ENCODE assay signal across 9 cellular contexts in the genomic region with DNA sequence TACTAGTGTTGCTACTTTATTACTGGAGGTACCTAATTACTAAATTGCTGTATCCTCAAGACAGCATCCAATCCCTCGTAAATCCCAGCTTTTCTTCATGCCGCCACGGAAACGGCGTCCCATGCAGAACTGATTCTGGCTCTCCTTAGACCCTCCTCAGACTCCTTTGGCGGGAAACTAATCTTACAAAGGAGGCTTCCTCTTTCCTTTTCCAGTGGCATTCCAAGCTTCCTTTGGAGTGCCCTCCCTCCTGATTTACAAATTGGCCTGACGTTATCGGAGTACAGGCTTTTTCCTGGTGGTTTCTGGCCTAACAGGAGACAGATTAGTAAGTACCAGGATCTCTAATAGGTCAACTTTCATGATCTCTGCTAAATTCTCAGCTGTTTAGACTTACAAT. TPM values are rescaled to one million over a fixed set of nuclear protein-coding genes. Genes with fewer than 3 reads are reported as not detected.
A peak's percentile ranks its signal among the peaks of the same experiment; 100 is the strongest.
DNase-seq lines count a peak whose midpoint lies in the region; TF ChIP-seq lines count a peak whose summit lies in the region.
"Had no signal": no experiment of that assay in that cellular context is flagged by ENCODE, and none has a peak within 500 bp of the region (broad histone marks: within the 10 kb centered on the region; RNA-seq: fewer than 3 reads in every experiment).

No MANE protein-coding gene starts in this region.

- H3K4me3 Mint-ChIP-seq in Calu3 (ENCODE audit: low read depth, unreplicated experiment) (peak overlapping the region; percentile 96), IgD-negative memory B cell (peak overlapping the region; percentile 10 to 100 (median 98)), neural progenitor cell (peak overlapping the region; percentile 98)

- DNase-seq in Calu3 = no peak
- DNase-seq in dorsolateral prefrontal cortex = no peak
- DNase-seq in neural progenitor cell (ENCODE audit: low spot score) = peak; percentile 89
- no peak for DNase-seq in HPDE6-E6E7 (ENCODE audit: extremely low spot score)
- DNase-seq in NCI-H2029 treated with DMSO at 0.1 percent for 48 hours (lab: John Stamatoyannopoulos, UW) = no peak
- no peak for DNase-seq in NK-92 treated with Interleukin-12 subunit alpha and Interleukin-12 subunit beta, amount 100 ng/mL, for 24 hours (lab: John Stamatoyannopoulos, UW)
- no peak for DNase-seq in NCI-H2081 treated with DMSO at 0.1 percent for 48 hours (lab: John Stamatoyannopoulos, UW)
- DNase-seq: T1000 had no signal

- H3K4me1 Mint-ChIP-seq in Calu3 (ENCODE audit: low read depth, unreplicated experiment) = peaks cover 11% of the 10 kb centered on the region
- H3K4me1 Mint-ChIP-seq in IgD-negative memory B cell = peaks cover 21 to 39% (median 30%) of the 10 kb centered on the region in 3 donors
- peaks cover 22% of the 10 kb centered on the region for H3K4me1 Mint-ChIP-seq in neural progenitor cell

- no peaks in the 10 kb centered on the region for H3K27me3 ChIP-seq in dorsolateral prefrontal cortex
- H3K27me3 ChIP-seq in neural progenitor cell = no peaks in the 10 kb centered on the region

- no TSS peak for BruUV-seq in Calu3 (replicated peaks; lab: Mats Ljungman, UMichigan)

- CTCF ChIA-PET in Calu3 (lab: Charles Lee) = interaction anchor here (0.7 to 1.1 kb wide), 2 partner anchors 141 to 179 kb away, joined by 3 read pairs; no protein-coding TSS in a partner anchor

- H3K27ac ChIP-seq in dorsolateral prefrontal cortex (peak overlapping the region in 43 of 59 donors; percentile 16 to 99 (median 95)), neural progenitor cell (peak overlapping the region; percentile 88)

- H3K79me2 ChIP-seq in neural progenitor cell (ENCODE audit: low read depth) = peaks cover 34% of the 10 kb centered on the region

- H3K27me3 Mint-ChIP-seq in Calu3 (ENCODE audit: unreplicated experiment) = no peaks in the 10 kb centered on the region
- no peaks in the 10 kb centered on the region for H3K27me3 Mint-ChIP-seq in IgD-negative memory B cell
- peaks cover 4% of the 10 kb centered on the region for H3K27me3 Mint-ChIP-seq in neural progenitor cell (ENCODE audit: insufficient read depth, low read depth)

- H3K4me1 ChIP-seq in neural progenitor cell = peaks cover 11% of the 10 kb centered on the region

- H2AFZ ChIP-seq in neural progenitor cell (replicated peaks) = no peak overlapping the region

- TF ChIP-seq CTCF in Calu3 (IDR thresholded peaks at IDR 0.05; ENCODE audit: unreplicated experiment) = no peak
- no peak for TF ChIP-seq CTCF in dorsolateral prefrontal cortex (IDR thresholded peaks at IDR 0.05 in 54 of 56, conservative IDR thresholded peaks at IDR 0.05 in 2 of 56; ENCODE audit: low read depth in 1 of 56, partially characterized antibody in 56 of 56)
- no peak for TF ChIP-seq CTCF in neural progenitor cell (IDR thresholded peaks at IDR 0.05)

- H3K36me3 ChIP-seq in neural progenitor cell = no peaks in the 10 kb centered on the region

- no peaks in the 10 kb centered on the region for H3K9me3 ChIP-seq in neural progenitor cell (ENCODE audit: low read depth)

- intact Hi-C loops in Calu3 (cut with micrococcal nuclease; ENCODE audit: unreplicated experiment) (no loop called here), dorsolateral prefrontal cortex (cut with DNase I) (loop anchor here (5.0 to 10.0 kb wide), 2 partner anchors 205 to 208 kb away; a partner anchor contains a TSS)

- H3K36me3 Mint-ChIP-seq in Calu3 (ENCODE audit: insufficient read depth, unreplicated experiment) (peaks cover 32% of the 10 kb centered on the region), IgD-negative memory B cell (no peaks in the 10 kb centered on the region), neural progenitor cell (peaks cover 8% of the 10 kb centered on the region)

- H3K27ac Mint-ChIP-seq in Calu3 (ENCODE audit: unreplicated experiment) (peak overlapping the region; percentile 88), IgD-negative memory B cell (peak overlapping the region; percentile 85 to 99 (median 98)), neural progenitor cell (peak overlapping the region; percentile 93)

- peak overlapping the region; percentile 86 for H3K4me2 ChIP-seq in neural progenitor cell

- peaks cover 23% of the 10 kb centered on the region for H4K20me1 ChIP-seq in neural progenitor cell (ENCODE audit: low read depth)

- H3K4me3 ChIP-seq in dorsolateral prefrontal cortex (peak overlapping the region in 49 of 59 donors; percentile 68 to 97 (median 87)), neural progenitor cell (peak overlapping the region; percentile 90)

- H3F3A ChIP-seq in neural progenitor cell (ENCODE audit: low read depth) = peaks cover 40% of the 10 kb centered on the region

- H3K9ac ChIP-seq in neural progenitor cell = no peak overlapping the region

- H3K9me3 Mint-ChIP-seq in Calu3 (ENCODE audit: low read depth, unreplicated experiment) (no peaks in the 10 kb centered on the region), IgD-negative memory B cell (no peaks in the 10 kb centered on the region), neural progenitor cell (peaks cover 9% of the 10 kb centered on the region)

RNA-seq across cellular contexts. Expression of a gene that starts 1.4 kb away (rescaled TPM):
- total RNA-seq in Calu3 (2022) (28.6 and 31.4 TPM in 2 replicates), dorsolateral prefrontal cortex (100 to 1,000 TPM in 37 of 120 experiments, 10 to 100 TPM in 83; 65.8 to 127 (median 95.1) TPM), neural progenitor cell (ENCODE audit: low replicate concordance) (79.1 and 99.1 TPM in 2 replicates)
- polyA plus RNA-seq in IgD-negative memory B cell = 10.4 TPM
